In genomic region chr12:47218191-47218654, GRCh38 we compare ENCODE assay signal across 8 cellular contexts.
DNase-seq lines count a peak whose midpoint lies in the region; ATAC-seq and TF ChIP-seq lines count a peak whose summit lies in the region.

No MANE protein-coding gene starts in this region.

- no peaks in the 10 kb centered on the region for H3K27me3 Mint-ChIP-seq in activated T-cell treated with anti-CD3 and anti-CD28 coated beads, Interleukin-2, amount 50 U/mL, for 24 hours

- H3K36me3 ChIP-seq in neutrophil = no peaks in the 10 kb centered on the region

- peaks cover 50% of the 10 kb centered on the region for H3K4me1 Mint-ChIP-seq in activated T-cell treated with anti-CD3 and anti-CD28 coated beads, Interleukin-2, amount 50 U/mL, for 24 hours (ENCODE audit: low read depth)

- H3K4me3 ChIP-seq in neutrophil (ENCODE audit: low read depth in 1 of 2, low read length in 1 of 2) = no peak overlapping the region

- peak overlapping the region; percentile 91 for H3K4me3 Mint-ChIP-seq in activated T-cell treated with anti-CD3 and anti-CD28 coated beads, Interleukin-2, amount 50 U/mL, for 24 hours

- TF ChIP-seq CTCF in neutrophil (IDR thresholded peaks at IDR 0.05) = no peak

- H3K27ac ChIP-seq in neutrophil = peak overlapping the region; percentile 20

- no peaks in the 10 kb centered on the region for H3K9me3 Mint-ChIP-seq in activated T-cell treated with anti-CD3 and anti-CD28 coated beads, Interleukin-2, amount 50 U/mL, for 24 hours

- H3K27ac Mint-ChIP-seq in activated T-cell treated with anti-CD3 and anti-CD28 coated beads, Interleukin-2, amount 50 U/mL, for 24 hours = peak overlapping the region; percentile 99

- H3K27me3 ChIP-seq in neutrophil = no peaks in the 10 kb centered on the region

- peak; percentile 69 for DNase-seq in activated T-cell treated with anti-CD3 and anti-CD28 coated beads, Interleukin-2, amount 50 U/mL, for 24 hours
- DNase-seq in ecto neural progenitor cell (ENCODE audit: low spot score) (no peak), NCI-H1105 treated with DMSO at 0.1 percent for 48 hours (lab: John Stamatoyannopoulos, UW) (no peak), LoVo (ENCODE audit: low spot score) (no peak), SKM-1 (lab: John Stamatoyannopoulos, UW; ENCODE audit: unreplicated experiment) (no peak)

- peaks cover 83% of the 10 kb centered on the region for H3K36me3 Mint-ChIP-seq in activated T-cell treated with anti-CD3 and anti-CD28 coated beads, Interleukin-2, amount 50 U/mL, for 24 hours (ENCODE audit: low read depth)

- peak; percentile 24 for ATAC-seq in GM18511 (IDR thresholded peaks at IDR 0.05; ENCODE audit: unreplicated experiment)
- peak; percentile 43 for ATAC-seq in HG02870 (IDR thresholded peaks at IDR 0.05; ENCODE audit: unreplicated experiment)

- H3K9me3 ChIP-seq in neutrophil = no peaks in the 10 kb centered on the region

- peaks cover 43% of the 10 kb centered on the region in 2 experiments for H3K4me1 ChIP-seq in neutrophil (ENCODE audit: control insufficient read depth in 1 of 2, insufficient read depth in 1 of 2, low read depth in 1 of 2, low read length in 1 of 2)
